Comparison of ENCODE assay signal across 11 cellular contexts in genomic region chr6:136923116-136923953, GRCh38. TPM values are rescaled to one million over a fixed set of nuclear protein-coding genes. Genes with fewer than 3 reads are reported as not detected.
A peak's percentile ranks its signal among the peaks of the same experiment; 100 is the strongest.
DNase-seq lines count a peak whose midpoint lies in the region; ATAC-seq, FAIRE-seq and TF ChIP-seq lines count a peak whose summit lies in the region.
"Had no signal": no experiment of that assay in that cellular context is flagged by ENCODE, and none has a peak within 500 bp of the region (broad histone marks: within the 10 kb centered on the region; RNA-seq: fewer than 3 reads in every experiment).

No MANE protein-coding gene starts in this region.

- H3K9me3 ChIP-seq in skeletal muscle satellite cell (replicated peaks; ENCODE audit: low read length): no peaks in the 10 kb centered on the region
- H3K9me3 ChIP-seq in HepG2 (ENCODE audit: low read length): no peaks in the 10 kb centered on the region

- TF ChIP-seq CTCF in GM10266 (IDR thresholded peaks at IDR 0.05; ENCODE audit: control insufficient read depth, insufficient read depth, low read depth, missing control alignments): no peak
- TF ChIP-seq CTCF in HepG2 (CRISPR knock-in tag; IDR thresholded peaks at IDR 0.05): no peak

- DNase-seq in GM10266 (ENCODE audit: extremely low spot score) (peak; percentile 32), COLO829 (ENCODE audit: low spot score) (no peak), HepG2 (ENCODE audit: low spot score) (no peak)
- no peak for DNase-seq in T-helper 2 cell treated with Interferon-gamma antibody and Interleukin-4, amounts not matched to agents 5 μg/mL and 100 μg/mL, for 36 hours (ENCODE audit: low spot score)
- no peak for DNase-seq in effector memory CD8-positive, alpha-beta T cell
- DNase-seq: foreskin melanocyte, NCI-H446 had no signal

- intact Hi-C loops in HepG2 (cut with micrococcal nuclease; ENCODE audit: unreplicated experiment): no loop called here

- POLR2A ChIA-PET in HepG2 (lab: Yijun Ruan, JAX): no interaction called here

- H3K9me3 Mint-ChIP-seq in T-helper 2 cell treated with Interferon-gamma antibody and Interleukin-4, amounts not matched to agents 5 μg/mL and 100 μg/mL, for 36 hours: no peaks in the 10 kb centered on the region
- H3K9me3 Mint-ChIP-seq in effector memory CD8-positive, alpha-beta T cell: no peaks in the 10 kb centered on the region

- H3K27me3 ChIP-seq in skeletal muscle satellite cell (ENCODE audit: control insufficient read depth, insufficient read depth, low read length) (peaks cover 53% of the 10 kb centered on the region), HepG2 (ENCODE audit: control insufficient read depth in 1 of 2, insufficient read depth in 2 of 2, low read length in 2 of 2) (peaks cover 8 to 55% of the 10 kb centered on the region in 2 experiments)

- TF ChIP-seq POLR2A in HepG2 (IDR thresholded peaks at IDR 0.05; ENCODE audit: insufficient read depth in 1 of 2, low read depth in 2 of 2, low read length in 2 of 2): no peak

- CTCF ChIA-PET in HepG2 (lab: Yijun Ruan, JAX; ENCODE audit: low intra/inter-chr PET ratio, low total read pairs): no interaction called here

- no peak overlapping the region for H3K4me3 ChIP-seq in skeletal muscle satellite cell (ENCODE audit: low read length)
- H3K4me3 ChIP-seq in HepG2 (replicated peaks in 1 of 3; ENCODE audit: insufficient read depth in 1 of 3, low read depth in 2 of 3, low read length in 3 of 3): no peak overlapping the region

- peak overlapping the region; percentile 63 for H3K4me3 Mint-ChIP-seq in T-helper 2 cell treated with Interferon-gamma antibody and Interleukin-4, amounts not matched to agents 5 μg/mL and 100 μg/mL, for 36 hours
- peak overlapping the region; percentile 81 to 86 for H3K4me3 Mint-ChIP-seq in effector memory CD8-positive, alpha-beta T cell

- H3K27ac ChIP-seq in HepG2 (ENCODE audit: extremely low read length, insufficient read depth, low read length): no peak overlapping the region

- H3K4me1 Mint-ChIP-seq in T-helper 2 cell treated with Interferon-gamma antibody and Interleukin-4, amounts not matched to agents 5 μg/mL and 100 μg/mL, for 36 hours (ENCODE audit: low read depth): peaks cover 19% of the 10 kb centered on the region
- peaks cover 22 to 24% of the 10 kb centered on the region in 2 donors for H3K4me1 Mint-ChIP-seq in effector memory CD8-positive, alpha-beta T cell (ENCODE audit: low read depth in 2 of 2)

- no peaks in the 10 kb centered on the region for H3K36me3 Mint-ChIP-seq in T-helper 2 cell treated with Interferon-gamma antibody and Interleukin-4, amounts not matched to agents 5 μg/mL and 100 μg/mL, for 36 hours (ENCODE audit: low read depth)
- H3K36me3 Mint-ChIP-seq in effector memory CD8-positive, alpha-beta T cell (ENCODE audit: insufficient read depth): no peaks in the 10 kb centered on the region

- H3K4me2 ChIP-seq in skeletal muscle satellite cell (ENCODE audit: low read length) (peak overlapping the region; percentile 47), HepG2 (ENCODE audit: low read depth, low read length) (no peak overlapping the region)

- H3K79me2 ChIP-seq in HepG2 (ENCODE audit: insufficient read depth, low read length): no peaks in the 10 kb centered on the region

- BruUV-seq in HepG2 (replicated peaks; lab: Mats Ljungman, UMichigan): no TSS peak

- no peak overlapping the region for H3K27ac Mint-ChIP-seq in T-helper 2 cell treated with Interferon-gamma antibody and Interleukin-4, amounts not matched to agents 5 μg/mL and 100 μg/mL, for 36 hours
- H3K27ac Mint-ChIP-seq in effector memory CD8-positive, alpha-beta T cell: no peak overlapping the region

- in situ Hi-C loops in HepG2 (cut with HindIII; ENCODE audit: extremely low pct_ligation_motif_present, low pct_unique_long_range_greater_than_20kb): loop anchor here (25.0 kb wide), 1 partner anchor 286 kb away; no protein-coding TSS in a partner anchor

- ATAC-seq in effector memory CD8-positive, alpha-beta T cell (replicated peaks): no peak
- ATAC-seq in HG03457 (IDR thresholded peaks at IDR 0.05; ENCODE audit: unreplicated experiment): no peak
- ATAC-seq in GM18868 (IDR thresholded peaks at IDR 0.05; ENCODE audit: unreplicated experiment): no peak
- no peak; the same call in 1 of the 3 replicates for ATAC-seq in HepG2

- H3K4me1 ChIP-seq in skeletal muscle satellite cell (ENCODE audit: control insufficient read depth, insufficient read depth, low read length) (peaks cover 30% of the 10 kb centered on the region), HepG2 (ENCODE audit: insufficient read depth, low read length) (no peaks in the 10 kb centered on the region)

- FAIRE-seq in HepG2 (lab: Jason Lieb, UNC): no peak

- H3K9ac ChIP-seq in skeletal muscle satellite cell (ENCODE audit: low read depth, low read length) (no peak overlapping the region), HepG2 (ENCODE audit: insufficient read depth, low read depth, low read length) (no peak overlapping the region)

- H3K27me3 Mint-ChIP-seq in T-helper 2 cell treated with Interferon-gamma antibody and Interleukin-4, amounts not matched to agents 5 μg/mL and 100 μg/mL, for 36 hours (ENCODE audit: low read depth): peaks cover 61% of the 10 kb centered on the region
- H3K27me3 Mint-ChIP-seq in effector memory CD8-positive, alpha-beta T cell: peaks cover 55 to 74% of the 10 kb centered on the region in 2 donors

- no peak overlapping the region for H2AFZ ChIP-seq in HepG2 (ENCODE audit: low read length)

- TF ChIP-seq EP300 in HepG2 (IDR thresholded peaks at IDR 0.05; ENCODE audit: low read depth in 2 of 2, low read length in 2 of 2) (no peak), HepG2 (CRISPR knock-in tag; IDR thresholded peaks at IDR 0.05; ENCODE audit: borderline replicate concordance) (no peak)

- 35% methylated on average over 39 of the region's 65 CpGs for WGBS in HepG2 (ENCODE audit: low lambda C conversion rate)

- H4K20me1 ChIP-seq in HepG2 (ENCODE audit: insufficient read depth, low read length): no peaks in the 10 kb centered on the region

- no peak for TF ChIP-seq RAD21 in HepG2 (CRISPR knock-in tag; IDR thresholded peaks at IDR 0.05)

- H3K36me3 ChIP-seq in skeletal muscle satellite cell (ENCODE audit: insufficient read depth, low read length) (no peaks in the 10 kb centered on the region), HepG2 (replicated peaks in 1 of 2; ENCODE audit: control insufficient read depth in 1 of 2, insufficient read depth in 2 of 2, low read length in 2 of 2) (no peaks in the 10 kb centered on the region)

TF ChIP-seq in HepG2, 621 proteins besides CTCF, POLR2A, EP300 and RAD21:
- TF ChIP-seq ZNF234 (CRISPR knock-in tag; conservative IDR thresholded peaks at IDR 0.05) (no peak), PAX8 (CRISPR knock-in tag; IDR thresholded peaks at IDR 0.05; ENCODE audit: borderline replicate concordance) (no peak), MNT (IDR thresholded peaks at IDR 0.05) (no peak), ZNF124 (CRISPR knock-in tag; IDR thresholded peaks at IDR 0.05) (no peak), ZNF382 (CRISPR knock-in tag; IDR thresholded peaks at IDR 0.05; ENCODE audit: borderline replicate concordance) (no peak), ZNF530 (CRISPR knock-in tag; IDR thresholded peaks at IDR 0.05; ENCODE audit: low read depth) (no peak), PCBP1 (IDR thresholded peaks at IDR 0.05; ENCODE audit: borderline replicate concordance, low read depth, low read length) (no peak)

RNA-seq across cellular contexts. Expression of gene SLC35D3, which starts 1.2 kb away (rescaled TPM):
- not detected in 2 replicates for total RNA-seq in skeletal muscle satellite cell (2012; rRNA removed)
- not detected in 2 replicates for total RNA-seq in HepG2 (2016; rRNA removed; fragmentation: Illumina TruSeq; extraction: Trizol)
- not detected in 2 replicates for total RNA-seq in HepG2 (2016; cell fraction: cytosol; rRNA removed; fragmentation: Illumina TruSeq; extraction: Trizol; ENCODE audit: low read depth)
- total RNA-seq in HepG2 (2016; cell fraction: insoluble cytoplasmic fraction; rRNA removed; fragmentation: Illumina TruSeq; extraction: Trizol): not detected in 2 replicates
- not detected in 2 replicates for total RNA-seq in HepG2 (2016; cell fraction: membrane; rRNA removed; fragmentation: Illumina TruSeq; extraction: Trizol)
- not detected in 2 replicates for total RNA-seq in HepG2 (2016; cell fraction: nucleus; rRNA removed; fragmentation: Illumina TruSeq; extraction: Trizol)
- polyA plus RNA-seq in HepG2 (2011; rRNA removed): not detected in 2 replicates
- not detected in 2 replicates for polyA plus RNA-seq in HepG2 (2011; cell fraction: cytosol; rRNA removed)
- not detected in 2 replicates for polyA plus RNA-seq in HepG2 (2011; cell fraction: nucleus; rRNA removed)
- not detected in 2 replicates for polyA plus RNA-seq in HepG2 (2012)
- polyA plus RNA-seq in HepG2 (2016; cell fraction: cytosol; fragmentation: Illumina TruSeq; extraction: Trizol; ENCODE audit: low read depth): not detected in 2 replicates
- polyA plus RNA-seq in HepG2 (2016; cell fraction: insoluble cytoplasmic fraction; fragmentation: Illumina TruSeq; extraction: Trizol; ENCODE audit: low read depth): not detected in 2 replicates
- polyA plus RNA-seq in HepG2 (2016; cell fraction: membrane; fragmentation: Illumina TruSeq; extraction: Trizol; ENCODE audit: low read depth): not detected in 2 replicates
- polyA plus RNA-seq in HepG2 (2016; cell fraction: nucleus; fragmentation: Illumina TruSeq; extraction: Trizol; ENCODE audit: insufficient read depth, low read depth): not detected in 2 replicates
- polyA minus RNA-seq in HepG2 (2011; rRNA and poly(A)+ RNA removed; ENCODE audit: low replicate concordance): not detected in 2 replicates
- polyA minus RNA-seq in HepG2 (2011; cell fraction: cytosol; rRNA and poly(A)+ RNA removed): not detected in 2 replicates
- not detected in 2 replicates for polyA minus RNA-seq in HepG2 (2011; cell fraction: nucleus; rRNA and poly(A)+ RNA removed)
- total RNA-seq: T-helper 1 cell treated with Interleukin-12 subunit alpha and Interleukin-12 subunit beta and Interleukin-4 antibody, amounts not matched to agents 30 ng/mL and 1 ng/mL, for 36 hours had no signal
